Comparison of ENCODE assay signal across 27 cellular contexts in the genomic region with DNA sequence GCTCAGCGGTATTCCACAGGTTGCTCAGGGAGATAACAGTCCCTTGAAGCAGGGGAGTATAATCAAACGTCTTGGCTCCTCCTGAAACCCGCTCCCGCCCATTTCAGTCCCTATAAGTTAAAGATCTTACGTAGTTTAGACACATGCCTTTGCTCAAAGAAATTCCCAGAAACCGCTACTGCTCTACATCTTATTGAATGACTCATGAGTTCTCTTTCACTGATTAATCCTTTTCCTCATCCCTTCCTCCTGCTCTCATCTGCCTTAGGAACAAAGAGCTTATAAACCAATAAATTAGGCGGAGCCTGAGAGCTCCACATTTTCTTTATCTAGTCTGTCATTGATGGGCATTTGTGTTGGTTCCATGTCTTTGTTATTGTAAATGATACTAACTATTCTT. TPM values are rescaled to one million over a fixed set of nuclear protein-coding genes. Genes with fewer than 3 reads are reported as not detected.
DNase-seq lines count a peak whose midpoint lies in the region; TF ChIP-seq lines count a peak whose summit lies in the region.
"Had no signal": no experiment of that assay in that cellular context is flagged by ENCODE, and none has a peak within 500 bp of the region (broad histone marks: within the 10 kb centered on the region; RNA-seq: fewer than 3 reads in every experiment).

No MANE protein-coding gene starts in this region.

- no peak overlapping the region for H2BK120ac ChIP-seq in trophoblast cell (ENCODE audit: insufficient read depth, low read length, poor library complexity)

- H3F3A ChIP-seq in GM23248 (ENCODE audit: insufficient read depth) = no peaks in the 10 kb centered on the region; the same call in 1 of the 2 replicates

- no peak overlapping the region for H2BK5ac ChIP-seq in trophoblast cell (ENCODE audit: low read depth, low read length, poor library complexity)

- H3K27me3 ChIP-seq in GM23248 (replicated peaks; ENCODE audit: insufficient read depth) (no peaks in the 10 kb centered on the region), trophoblast cell (ENCODE audit: insufficient read depth, low read length) (no peaks in the 10 kb centered on the region)
- H3K27me3 ChIP-seq: BLaER1 treated with 17β-estradiol and CSF1 and Interleukin-3, amounts not matched to agents 10 nM and 100 nM; upper lobe of left lung had no signal

- no peak overlapping the region for H4K8ac ChIP-seq in trophoblast cell (ENCODE audit: low read depth, low read length)

- H3K23ac ChIP-seq in trophoblast cell (ENCODE audit: low read length) = no peak overlapping the region

- no peaks in the 10 kb centered on the region for H4K20me1 ChIP-seq in GM23248 (ENCODE audit: insufficient read depth)
- H4K20me1 ChIP-seq: BLaER1 treated with 17β-estradiol and CSF1 and Interleukin-3, amounts not matched to agents 10 nM and 100 nM had no signal

- H2BK12ac ChIP-seq in trophoblast cell (ENCODE audit: low read length) = no peak overlapping the region

- no peak overlapping the region for H3K18ac ChIP-seq in trophoblast cell (ENCODE audit: low read length)

- no peak overlapping the region for H3K27ac ChIP-seq in GM23248
- H3K27ac ChIP-seq in trophoblast cell (ENCODE audit: low read depth, low read length) = no peak overlapping the region
- H3K27ac ChIP-seq: BLaER1 treated with 17β-estradiol and CSF1 and Interleukin-3, amounts not matched to agents 10 nM and 100 nM; upper lobe of left lung had no signal

- H3K4me3 ChIP-seq in GM23248 (no peak overlapping the region), choroid plexus epithelial cell (ENCODE audit: low read depth, low read length) (no peak overlapping the region), trophoblast cell (ENCODE audit: low read depth, low read length) (no peak overlapping the region)
- H3K4me3 ChIP-seq: BLaER1 treated with 17β-estradiol and CSF1 and Interleukin-3, amounts not matched to agents 10 nM and 100 nM; upper lobe of left lung had no signal

- 67 to 68% methylated on average over 7 of the region's 7 CpGs for WGBS in GM23248 (ENCODE audit: low coverage in 1 of 2, low lambda C conversion rate in 2 of 2, missing lambda C conversion rate in 2 of 2), 2 experiments
- WGBS in trophoblast cell (ENCODE audit: extremely low coverage, insufficient coverage, insufficient read length) = no CpG with 5 or more reads among the region's 7 CpGs

- H3K14ac ChIP-seq in trophoblast cell (ENCODE audit: low read length) = no peak overlapping the region

- H3K79me1 ChIP-seq in trophoblast cell (ENCODE audit: low read length) = no peaks in the 10 kb centered on the region

- no peak overlapping the region for H3K4ac ChIP-seq in trophoblast cell (ENCODE audit: low read depth, low read length)

- H2AFZ ChIP-seq in GM23248 (no peak overlapping the region), trophoblast cell (ENCODE audit: insufficient read depth, low read length, poor library complexity) (no peak overlapping the region)

- H3K9me2 ChIP-seq in GM23248 (ENCODE audit: insufficient read depth) = no peaks in the 10 kb centered on the region

- H4K12ac ChIP-seq in trophoblast cell (ENCODE audit: low read depth, low read length) = no peak overlapping the region

- peaks cover 2% of the 10 kb centered on the region for H3K4me1 ChIP-seq in GM23248 (ENCODE audit: insufficient read depth)
- no peaks in the 10 kb centered on the region for H3K4me1 ChIP-seq in trophoblast cell (ENCODE audit: control insufficient read depth in 1 of 2, insufficient read depth in 2 of 2, low read length in 2 of 2)
- H3K4me1 ChIP-seq: BLaER1 treated with 17β-estradiol and CSF1 and Interleukin-3, amounts not matched to agents 10 nM and 100 nM; upper lobe of left lung had no signal

- no peak overlapping the region for H3K4me2 ChIP-seq in GM23248 (ENCODE audit: unreplicated experiment)
- no peak overlapping the region for H3K4me2 ChIP-seq in trophoblast cell (ENCODE audit: low read length)
- H3K4me2 ChIP-seq: BLaER1 treated with 17β-estradiol and CSF1 and Interleukin-3, amounts not matched to agents 10 nM and 100 nM had no signal

- H2AK5ac ChIP-seq in trophoblast cell (ENCODE audit: low read length) = no peak overlapping the region

- H3K36me3 ChIP-seq in GM23248 (ENCODE audit: low read depth) (no peaks in the 10 kb centered on the region), trophoblast cell (ENCODE audit: control insufficient read depth in 1 of 2, insufficient read depth in 2 of 2, low read length in 2 of 2) (no peaks in the 10 kb centered on the region)
- H3K36me3 ChIP-seq: BLaER1 treated with 17β-estradiol and CSF1 and Interleukin-3, amounts not matched to agents 10 nM and 100 nM; upper lobe of left lung had no signal

- in situ Hi-C loops in GM23248 (cut with MboI) = no loop called here

- H4K91ac ChIP-seq in trophoblast cell (ENCODE audit: low read depth, low read length) = no peak overlapping the region

- H3K9me3 ChIP-seq in GM23248 (ENCODE audit: low read depth) (no peaks in the 10 kb centered on the region), trophoblast cell (ENCODE audit: insufficient read depth, low read depth, low read length) (no peaks in the 10 kb centered on the region)
- H3K9me3 ChIP-seq: BLaER1 treated with 17β-estradiol and CSF1 and Interleukin-3, amounts not matched to agents 10 nM and 100 nM; upper lobe of left lung had no signal

- DNase-seq in GM23248 (peak; percentile 44), OCI-M1 (lab: John Stamatoyannopoulos, UW) (peak; percentile 56), choroid plexus epithelial cell (ENCODE audit: low read depth) (peak; percentile 4), trophoblast cell (peak; percentile 15 to 39), cerebellar nuclear complex (lab: John Stamatoyannopoulos, UW) (no peak), NCI-H1092 (lab: John Stamatoyannopoulos, UW) (no peak)
- DNase-seq in activated T-cell treated with anti-CD3 and anti-CD28 coated beads, Interleukin-2, amount 50 U/mL, for 1 hour = no peak
- DNase-seq: activated CD4-positive, alpha-beta T cell treated with anti-CD3 and anti-CD28 coated beads for 36 hours; activated CD8-positive, alpha-beta T cell treated with anti-CD3 and anti-CD28 coated beads for 36 hours; activated naive CD4-positive, alpha-beta T cell treated with anti-CD3 and anti-CD28 coated beads, Interleukin-2, amount 10 ng/mL, durations not matched to agents 7 days and 5 days; foreskin melanocyte; hippocampal formation; KG1; left colon; NCI-H1417 treated with DMSO at 0.1 percent for 48 hours; NCI-H2029 treated with DMSO at 0.1 percent for 48 hours; NCI-H226; NCI-H526 treated with DMSO at 0.1 percent for 48 hours; nephron progenitor cell; SHP77 treated with DMSO at 0.1 percent for 48 hours; stimulated activated naive B cell treated with anti-CD40 and anti-IgM and Interleukin-4, amounts not matched to agents 10 μg/mL and 1 μg/mL and 100 μg/mL, for 72 hours; upper lobe of left lung had no signal

- H3K79me2 ChIP-seq in GM23248 (ENCODE audit: insufficient read depth) = no peaks in the 10 kb centered on the region
- no peaks in the 10 kb centered on the region for H3K79me2 ChIP-seq in trophoblast cell (ENCODE audit: control insufficient read depth, insufficient read depth, low read length, poor library complexity)

- no peak overlapping the region for H3K9ac ChIP-seq in GM23248
- no peak overlapping the region for H3K9ac ChIP-seq in trophoblast cell (ENCODE audit: low read length)
- H3K9ac ChIP-seq: BLaER1 treated with 17β-estradiol and CSF1 and Interleukin-3, amounts not matched to agents 10 nM and 100 nM had no signal

- no peak for TF ChIP-seq CTCF in choroid plexus epithelial cell (conservative IDR thresholded peaks at IDR 0.05; ENCODE audit: low read depth, low read length)

RNA-seq across cellular contexts. Expression of gene SERPINB4, which starts 4.2 kb away (rescaled TPM):
- total RNA-seq in GM23248 (2014; rRNA removed; shearing (Covaris generic)) = not detected in 2 replicates
- polyA plus RNA-seq in GM23248 (2016; fragmentation: Nextera tagmentation; extraction: Ambion mirVana) = not detected in 2 replicates
- polyA plus RNA-seq in trophoblast cell (2013) = not detected in 2 replicates
- total RNA-seq: activated CD4-positive, alpha-beta T cell treated with anti-CD3 and anti-CD28 coated beads for 36 hours; activated CD8-positive, alpha-beta T cell treated with anti-CD3 and anti-CD28 coated beads for 36 hours; activated T-helper 17 cell treated with anti-CD3 and anti-CD28 coated beads, Interleukin-2, amount 50 U/mL, for 72 hours; cardiac septum; left colon; osteoblast; pulmonary artery endothelial cell had no signal

RNA-seq across cellular contexts. Expression of gene SERPINB3, which starts 13.5 kb away (rescaled TPM):
- not detected in 2 replicates for total RNA-seq in GM23248 (2014; rRNA removed; shearing (Covaris generic))
- polyA plus RNA-seq in GM23248 (2016; fragmentation: Nextera tagmentation; extraction: Ambion mirVana) = 0.24 TPM in 1 of 2 replicates, not detected in the other
- polyA plus RNA-seq in trophoblast cell (2013) = 0.08 and 0.19 TPM in 2 replicates
- total RNA-seq: activated CD4-positive, alpha-beta T cell treated with anti-CD3 and anti-CD28 coated beads for 36 hours; activated CD8-positive, alpha-beta T cell treated with anti-CD3 and anti-CD28 coated beads for 36 hours; activated T-helper 17 cell treated with anti-CD3 and anti-CD28 coated beads, Interleukin-2, amount 50 U/mL, for 72 hours; cardiac septum; left colon; osteoblast; pulmonary artery endothelial cell had no signal

RNA-seq across cellular contexts. Expression of gene SERPINB11, which starts 54.5 kb away (rescaled TPM):
- not detected in 2 replicates for total RNA-seq in GM23248 (2014; rRNA removed; shearing (Covaris generic))
- polyA plus RNA-seq in GM23248 (2016; fragmentation: Nextera tagmentation; extraction: Ambion mirVana) = not detected in 2 replicates
- polyA plus RNA-seq in trophoblast cell (2013) = 0.21 and 0.22 TPM in 2 replicates
- total RNA-seq: activated CD4-positive, alpha-beta T cell treated with anti-CD3 and anti-CD28 coated beads for 36 hours; activated CD8-positive, alpha-beta T cell treated with anti-CD3 and anti-CD28 coated beads for 36 hours; activated T-helper 17 cell treated with anti-CD3 and anti-CD28 coated beads, Interleukin-2, amount 50 U/mL, for 72 hours; cardiac septum; left colon; osteoblast; pulmonary artery endothelial cell had no signal

Comparison
In these comparisons a context has a peak if more than half of its experiments do, and no peak if none do; other contexts are left out.
1. DNase-seq: peak in GM23248 (single experiment), OCI-M1 (single experiment), choroid plexus epithelial cell (single experiment) and trophoblast cell (2 of 2); none in cerebellar nuclear complex (0 of 2), NCI-H1092 (single experiment) and activated T-cell treated with anti-CD3 and anti-CD28 coated beads, Interleukin-2, amount 50 U/mL, for 1 hour (single experiment).